Comparison of ENCODE assay signal across 24 cellular contexts in the genomic region with DNA sequence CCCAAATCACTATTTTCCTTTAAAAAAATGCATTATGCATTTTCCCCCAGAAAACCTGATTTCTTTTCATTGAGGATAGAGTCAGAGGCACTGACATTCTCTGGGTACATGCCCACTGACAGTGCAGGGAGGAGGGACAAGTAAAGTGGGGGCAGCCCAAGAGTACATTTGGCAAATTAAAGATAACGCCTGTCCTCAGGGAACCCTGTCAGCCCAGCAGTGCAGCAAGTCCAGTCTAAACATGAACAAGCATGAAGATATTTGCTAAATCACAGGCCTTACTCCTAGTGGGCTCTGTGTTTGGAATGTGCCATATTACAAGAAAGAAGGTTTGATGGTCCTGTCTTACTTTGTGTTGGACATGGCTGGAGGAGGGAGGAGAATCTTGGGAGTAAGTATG. TPM values are rescaled to one million over a fixed set of nuclear protein-coding genes. Genes with fewer than 3 reads are reported as not detected.
DNase-seq lines count a peak whose midpoint lies in the region; ATAC-seq and TF ChIP-seq lines count a peak whose summit lies in the region.
"Had no signal": no experiment of that assay in that cellular context is flagged by ENCODE, and none has a peak within 500 bp of the region (broad histone marks: within the 10 kb centered on the region; RNA-seq: fewer than 3 reads in every experiment).

No MANE protein-coding gene starts in this region.

- H3K9me3 ChIP-seq in GM23248 (ENCODE audit: low read depth) (no peaks in the 10 kb centered on the region), esophagus muscularis mucosa (no peaks in the 10 kb centered on the region), right atrium auricular region (no peaks in the 10 kb centered on the region), sigmoid colon (no peaks in the 10 kb centered on the region)
- H3K9me3 ChIP-seq: BE2C, colonic mucosa, thyroid gland had no signal

- TF ChIP-seq POLR2A in esophagus muscularis mucosa (IDR thresholded peaks at IDR 0.05; ENCODE audit: low read depth) (no peak), sigmoid colon (IDR thresholded peaks at IDR 0.05) (no peak)

- peaks cover 94% of the 10 kb centered on the region for H3K79me2 ChIP-seq in GM23248 (ENCODE audit: insufficient read depth)

- ATAC-seq in left colon (no peak), HG02840 (IDR thresholded peaks at IDR 0.05; ENCODE audit: low FRiP score, unreplicated experiment) (no peak)
- ATAC-seq: natural killer cell; Panc1; stimulated activated memory B cell treated with anti-CD40 and anti-IgM and Interleukin-4, amounts not matched to agents 10 μg/mL and 1 μg/mL and 100 μg/mL, for 72 hours; T-helper 17 cell had no signal

- H3K4me3 ChIP-seq in GM23248 (no peak overlapping the region), esophagus muscularis mucosa (no peak overlapping the region), right atrium auricular region (no peak overlapping the region), sigmoid colon (no peak overlapping the region)
- H3K4me3 ChIP-seq: colonic mucosa, skin epidermis, thyroid gland had no signal

- DNase-seq in GM23248: peak; percentile 43
- no peak for DNase-seq in esophagus muscularis mucosa (ENCODE audit: extremely low spot score)
- DNase-seq in right atrium auricular region (ENCODE audit: low spot score): no peak
- DNase-seq in sigmoid colon: no peak
- no peak for DNase-seq in left colon
- DNase-seq in NCI-H2081 treated with DMSO at 0.1 percent for 48 hours (lab: John Stamatoyannopoulos, UW): no peak
- no peak for DNase-seq in NCI-H1436 treated with DMSO at 0.1 percent for 48 hours (lab: John Stamatoyannopoulos, UW)
- DNase-seq: activated CD8-positive, alpha-beta memory T cell treated with anti-CD3 and anti-CD28 coated beads, Interleukin-2, amount 50 U/mL, for 48 hours; activated effector memory CD4-positive, alpha-beta T cell treated with Interleukin-2 at 50 U/mL for 16 hours; BE2C; colonic mucosa; endodermal cell; natural killer cell; NCI-H146; NCI-H2171; NCI-H524; T-helper 17 cell; thyroid gland had no signal

- H3F3A ChIP-seq in GM23248 (ENCODE audit: insufficient read depth): peaks cover 76% of the 10 kb centered on the region

- 18 to 20% methylated on average over 1 of the region's 1 CpG for WGBS in GM23248 (ENCODE audit: low coverage in 1 of 2, low lambda C conversion rate in 2 of 2, missing lambda C conversion rate in 2 of 2), 2 experiments
- WGBS in esophagus muscularis mucosa: 25% methylated on average over 1 of the region's 1 CpG
- WGBS in sigmoid colon, 2 donors: 47 to 91% methylated on average over 1 of the region's 1 CpG

- H3K4me1 ChIP-seq in GM23248 (ENCODE audit: insufficient read depth): peaks cover 81% of the 10 kb centered on the region
- H3K4me1 ChIP-seq in esophagus muscularis mucosa: peaks cover 30 to 84% (median 77%) of the 10 kb centered on the region in 4 donors
- H3K4me1 ChIP-seq in right atrium auricular region: peaks cover 0 to 66% of the 10 kb centered on the region in 2 donors
- H3K4me1 ChIP-seq in sigmoid colon: peaks cover 0 to 92% (median 76%) of the 10 kb centered on the region in 4 donors
- H3K4me1 ChIP-seq: colonic mucosa, parathyroid adenoma had no signal

- H4K20me1 ChIP-seq in GM23248 (ENCODE audit: insufficient read depth): no peaks in the 10 kb centered on the region

- H3K9me2 ChIP-seq in GM23248 (ENCODE audit: insufficient read depth): no peaks in the 10 kb centered on the region

- H3K27me3 ChIP-seq in GM23248 (replicated peaks; ENCODE audit: insufficient read depth): no peaks in the 10 kb centered on the region
- H3K27me3 ChIP-seq in esophagus muscularis mucosa: no peaks in the 10 kb centered on the region
- no peaks in the 10 kb centered on the region for H3K27me3 ChIP-seq in right atrium auricular region
- no peaks in the 10 kb centered on the region for H3K27me3 ChIP-seq in sigmoid colon
- H3K27me3 ChIP-seq: BE2C, colonic mucosa, thyroid gland had no signal

- no peak overlapping the region for H3K9ac ChIP-seq in GM23248
- H3K9ac ChIP-seq: KMS-11, parathyroid adenoma had no signal

- H2AFZ ChIP-seq in GM23248: no peak overlapping the region
- H2AFZ ChIP-seq: parathyroid adenoma had no signal

- no peak for TF ChIP-seq CTCF in esophagus muscularis mucosa (IDR thresholded peaks at IDR 0.05)
- no peak for TF ChIP-seq CTCF in right atrium auricular region (IDR thresholded peaks at IDR 0.05)
- no peak for TF ChIP-seq CTCF in sigmoid colon (IDR thresholded peaks at IDR 0.05)

- TF ChIP-seq EP300 in esophagus muscularis mucosa (IDR thresholded peaks at IDR 0.05) (no peak), sigmoid colon (IDR thresholded peaks at IDR 0.05) (no peak)

- peak overlapping the region; percentile 62 for H3K27ac ChIP-seq in GM23248
- H3K27ac ChIP-seq in esophagus muscularis mucosa (replicated peaks in 1 of 4): peak overlapping the region; percentile 2 to 54 (median 45)
- peak overlapping the region; percentile 35 to 42 for H3K27ac ChIP-seq in right atrium auricular region
- H3K27ac ChIP-seq in sigmoid colon: peak overlapping the region; percentile 46 to 75 (median 62)
- H3K27ac ChIP-seq: colonic mucosa, KMS-11, parathyroid adenoma, skin epidermis, thyroid gland had no signal

- peak overlapping the region; percentile 34 for H3K4me2 ChIP-seq in GM23248 (ENCODE audit: unreplicated experiment)
- H3K4me2 ChIP-seq: KMS-11 had no signal

- in situ Hi-C loops in GM23248 (cut with MboI): no loop called here

- H3K36me3 ChIP-seq in GM23248 (ENCODE audit: low read depth) (peaks cover 19% of the 10 kb centered on the region), esophagus muscularis mucosa (peaks cover 0 to 26% (median 9%) of the 10 kb centered on the region in 4 donors), right atrium auricular region (peaks cover 7% of the 10 kb centered on the region), sigmoid colon (peaks cover 0 to 17% (median 2%) of the 10 kb centered on the region in 4 donors)
- H3K36me3 ChIP-seq: colonic mucosa had no signal

- intact Hi-C loops in esophagus muscularis mucosa (cut with DNase I): no loop called here
- intact Hi-C loops in sigmoid colon (cut with DNase I): no loop called here
- intact Hi-C loops in left colon (cut with DNase I, micrococcal nuclease): no loop called here

RNA-seq across cellular contexts. Expression of gene AMOTL1, which starts 37.8 kb away (rescaled TPM):
- total RNA-seq in GM23248 (2014; rRNA removed; shearing (Covaris generic)): 50.8 and 55.9 TPM in 2 replicates
- 21.8 and 22.3 TPM in 2 replicates for polyA plus RNA-seq in GM23248 (2016; fragmentation: Nextera tagmentation; extraction: Ambion mirVana)
- 100 to 1,000 TPM; 172 to 259 (median 182) TPM for total RNA-seq in esophagus muscularis mucosa
- total RNA-seq in right atrium auricular region: 10 to 100 TPM; 56.7 to 59.5 TPM
- total RNA-seq in sigmoid colon: 100 to 1,000 TPM in 3 of 4 donors, 10 to 100 TPM in 1; 96.3 to 161 (median 115) TPM
- 1 to 10 TPM in 2 of 3 donors, under 1 TPM in 1; 0.69 to 7.9 (median 1.8) TPM for polyA plus RNA-seq in sigmoid colon
- total RNA-seq in left colon: 10 to 100 TPM in 1 of 2 donors, 1 to 10 TPM in 1; 3.3 to 14.2 TPM
